ENCODE assay signal across 9 cellular contexts in the genomic region with DNA sequence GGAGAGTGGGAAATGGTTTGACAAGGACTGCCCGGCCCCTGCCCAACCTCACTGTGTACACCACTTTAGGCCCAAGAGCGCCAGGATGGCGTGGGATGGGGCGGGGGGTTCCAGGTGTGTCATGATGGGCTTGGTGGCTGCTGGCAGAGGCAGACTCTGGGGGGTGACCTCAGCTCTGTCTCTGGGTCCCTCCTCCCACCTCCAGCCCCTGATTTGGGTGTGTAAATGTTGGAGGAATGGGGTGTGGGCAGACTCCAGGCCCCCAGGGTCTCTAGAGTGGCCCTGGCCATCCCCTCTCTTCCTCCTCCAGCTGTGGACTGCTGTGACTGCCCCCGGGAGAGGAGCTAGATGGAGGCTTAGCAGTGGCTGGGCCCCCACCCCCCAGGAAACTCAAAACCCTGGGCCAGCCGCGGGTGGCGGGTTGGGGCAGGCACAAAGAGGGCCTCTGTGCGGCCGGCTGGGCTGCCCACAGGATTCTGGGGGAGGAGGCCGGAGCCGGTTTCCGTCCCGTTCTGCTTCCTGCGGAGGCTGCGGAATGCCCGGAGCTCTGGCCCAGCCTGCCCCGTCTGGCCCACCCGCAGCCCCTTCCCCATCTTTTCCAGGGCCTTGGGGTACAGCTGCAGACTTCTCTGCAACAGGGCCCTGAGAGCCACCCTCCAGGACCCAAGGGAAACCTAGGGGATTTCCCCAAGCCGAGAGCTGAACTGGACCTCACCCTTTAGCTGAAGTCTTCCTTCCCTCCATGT. TPM values are rescaled to one million over a fixed set of nuclear protein-coding genes. Genes with fewer than 3 reads are reported as not detected.
DNase-seq lines count a peak whose midpoint lies in the region; ATAC-seq and TF ChIP-seq lines count a peak whose summit lies in the region.
"Had no signal": no experiment of that assay in that cellular context is flagged by ENCODE, and none has a peak within 500 bp of the region (broad histone marks: within the 10 kb centered on the region; RNA-seq: fewer than 3 reads in every experiment).

No MANE protein-coding gene starts in this region.

- H3K4me3 Mint-ChIP-seq in activated naive CD8-positive, alpha-beta T cell treated with anti-CD3 and anti-CD28 coated beads, Interleukin-2, amount 10 ng/mL, durations not matched to agents 7 days and 5 days, result no peak overlapping the region
- no peak overlapping the region for H3K4me3 Mint-ChIP-seq in activated naive CD8-positive, alpha-beta T cell treated with anti-CD3 and anti-CD28 coated beads for 36 hours

- H3K27ac ChIP-seq in brain microvascular endothelial cell (peak overlapping the region; percentile 18), mesendoderm (ENCODE audit: low read depth, low read length) (peak overlapping the region; percentile 32), uterus (peak overlapping the region; percentile 55 to 63)

- no peak overlapping the region for H4K5ac ChIP-seq in mesendoderm (ENCODE audit: low read length)

- no peaks in the 10 kb centered on the region for H3K36me3 Mint-ChIP-seq in activated naive CD8-positive, alpha-beta T cell treated with anti-CD3 and anti-CD28 coated beads, Interleukin-2, amount 10 ng/mL, durations not matched to agents 7 days and 5 days
- H3K36me3 Mint-ChIP-seq in activated naive CD8-positive, alpha-beta T cell treated with anti-CD3 and anti-CD28 coated beads for 36 hours, result no peaks in the 10 kb centered on the region

- no peak overlapping the region for H2BK120ac ChIP-seq in mesendoderm (ENCODE audit: low read depth, low read length)

- peak overlapping the region; percentile 22 for H3K56ac ChIP-seq in mesendoderm (ENCODE audit: low read length)

- peak overlapping the region; percentile 30 for H3K18ac ChIP-seq in mesendoderm (ENCODE audit: low read length)

- peak overlapping the region; percentile 56 for H3K27ac Mint-ChIP-seq in activated naive CD8-positive, alpha-beta T cell treated with anti-CD3 and anti-CD28 coated beads, Interleukin-2, amount 10 ng/mL, durations not matched to agents 7 days and 5 days
- no peak overlapping the region for H3K27ac Mint-ChIP-seq in activated naive CD8-positive, alpha-beta T cell treated with anti-CD3 and anti-CD28 coated beads for 36 hours

- H3K4me1 ChIP-seq in mesendoderm (ENCODE audit: control insufficient read depth, low read depth, low read length), result peaks cover 32% of the 10 kb centered on the region
- H3K4me1 ChIP-seq in uterus, result peaks cover 0 to 40% of the 10 kb centered on the region in 2 donors

- H3K23ac ChIP-seq in mesendoderm (ENCODE audit: low read length), result no peak overlapping the region

- H3K79me2 ChIP-seq in mesendoderm (ENCODE audit: control insufficient read depth, insufficient read depth, low read length), result peaks cover 92% of the 10 kb centered on the region

- no peak overlapping the region for H2AK5ac ChIP-seq in mesendoderm (ENCODE audit: low read length)

- no peak overlapping the region for H3K4me3 ChIP-seq in brain microvascular endothelial cell (ENCODE audit: low read depth, low read length)
- H3K4me3 ChIP-seq in mesendoderm (ENCODE audit: low read length), result no peak overlapping the region
- H3K4me3 ChIP-seq in uterus, result no peak overlapping the region

- peaks cover 37% of the 10 kb centered on the region for H3K4me1 Mint-ChIP-seq in activated naive CD8-positive, alpha-beta T cell treated with anti-CD3 and anti-CD28 coated beads, Interleukin-2, amount 10 ng/mL, durations not matched to agents 7 days and 5 days
- H3K4me1 Mint-ChIP-seq in activated naive CD8-positive, alpha-beta T cell treated with anti-CD3 and anti-CD28 coated beads for 36 hours, result peaks cover 35% of the 10 kb centered on the region

- H3K9me3 Mint-ChIP-seq in activated naive CD8-positive, alpha-beta T cell treated with anti-CD3 and anti-CD28 coated beads, Interleukin-2, amount 10 ng/mL, durations not matched to agents 7 days and 5 days, result no peaks in the 10 kb centered on the region
- H3K9me3 Mint-ChIP-seq in activated naive CD8-positive, alpha-beta T cell treated with anti-CD3 and anti-CD28 coated beads for 36 hours, result no peaks in the 10 kb centered on the region
- H3K9me3 Mint-ChIP-seq: activated T-helper 2 cell treated with anti-CD3 and anti-CD28 coated beads, Interferon-gamma antibody, Interleukin-2, Interleukin-4, amounts not matched to agents 10 μg/mL and 5 μg/mL and 100 μg/mL, durations not matched to agents 14 hours and 24 hours and 36 hours had no signal

- H3K9ac ChIP-seq in mesendoderm (ENCODE audit: low read length), result peak overlapping the region; percentile 41

- no peak overlapping the region for H2BK5ac ChIP-seq in mesendoderm (ENCODE audit: low read length)

- H3K9me3 ChIP-seq in uterus, result no peaks in the 10 kb centered on the region

- H2BK15ac ChIP-seq in mesendoderm (replicated peaks; ENCODE audit: low read depth), result no peak overlapping the region

- no peak overlapping the region for H3K4me2 ChIP-seq in mesendoderm (ENCODE audit: low read length)

- H3K36me3 ChIP-seq in brain microvascular endothelial cell (replicated peaks) (no peaks in the 10 kb centered on the region), mesendoderm (ENCODE audit: control insufficient read depth, insufficient read depth, low read length) (no peaks in the 10 kb centered on the region), uterus (no peaks in the 10 kb centered on the region)

- no peaks in the 10 kb centered on the region for H3K27me3 Mint-ChIP-seq in activated naive CD8-positive, alpha-beta T cell treated with anti-CD3 and anti-CD28 coated beads, Interleukin-2, amount 10 ng/mL, durations not matched to agents 7 days and 5 days
- no peaks in the 10 kb centered on the region for H3K27me3 Mint-ChIP-seq in activated naive CD8-positive, alpha-beta T cell treated with anti-CD3 and anti-CD28 coated beads for 36 hours

- no peak for TF ChIP-seq POLR2A in uterus (IDR thresholded peaks at IDR 0.05)

- POLR2A ChIA-PET in activated naive CD8-positive, alpha-beta T cell treated with anti-CD3 and anti-CD28 coated beads, Interleukin-2, amount 10 ng/mL, durations not matched to agents 7 days and 5 days (lab: Charles Lee), result interaction anchor here (2.5 kb wide), 1 partner anchor 35 kb away, joined by 14 read pairs; no protein-coding TSS in a partner anchor

- ATAC-seq in activated naive CD8-positive, alpha-beta T cell treated with anti-CD3 and anti-CD28 coated beads, Interleukin-2, amount 10 ng/mL, durations not matched to agents 7 days and 5 days (ENCODE audit: low read depth), result no peak
- ATAC-seq in HG03378 (IDR thresholded peaks at IDR 0.05; ENCODE audit: unreplicated experiment), result no peak

- no peak overlapping the region for H4K8ac ChIP-seq in mesendoderm (ENCODE audit: low read depth, low read length)

- no peak overlapping the region for H3K4ac ChIP-seq in mesendoderm (ENCODE audit: low read depth, low read length)

- no peak for DNase-seq in activated naive CD8-positive, alpha-beta T cell treated with anti-CD3 and anti-CD28 coated beads, Interleukin-2, amount 10 ng/mL, durations not matched to agents 7 days and 5 days
- DNase-seq in activated naive CD8-positive, alpha-beta T cell treated with anti-CD3 and anti-CD28 coated beads for 36 hours, result no peak
- DNase-seq in brain microvascular endothelial cell, result no peak
- DNase-seq in mesendoderm, result no peak
- DNase-seq in uterus, result no peak
- DNase-seq in activated T-cell treated with anti-CD3 and anti-CD28 coated beads, Interleukin-2, amount 50 U/mL, for 1 hour, result no peak
- no peak for DNase-seq in activated naive CD4-positive, alpha-beta T cell treated with anti-CD3 and anti-CD28 coated beads, Interleukin-2, amount 50 U/mL, for 16 hours

- H3K27me3 ChIP-seq in brain microvascular endothelial cell (replicated peaks) (no peaks in the 10 kb centered on the region), mesendoderm (ENCODE audit: insufficient read depth, low read length, poor library complexity) (no peaks in the 10 kb centered on the region), uterus (no peaks in the 10 kb centered on the region)

- WGBS in mesendoderm (ENCODE audit: extremely low coverage, insufficient coverage, low lambda C conversion rate), result no CpG with 5 or more reads among the region's 20 CpGs

- in situ Hi-C loops in brain microvascular endothelial cell (cut with HindIII; ENCODE audit: low pct_ligation_motif_present, low sequenced_read_pairs), result no loop called here

- intact Hi-C loops in uterus (cut with DNase I; ENCODE audit: low total_unique reads), result no loop called here

- TF ChIP-seq CTCF in brain microvascular endothelial cell (IDR thresholded peaks at IDR 0.05; ENCODE audit: low read depth, low read length, missing control alignments), result no peak
- TF ChIP-seq CTCF in uterus (IDR thresholded peaks at IDR 0.05), result no peak

- H3K79me1 ChIP-seq in mesendoderm (ENCODE audit: low read length), result peaks cover 40% of the 10 kb centered on the region

RNA-seq across cellular contexts. Expression of gene CXXC5, which starts 23.1 kb away (rescaled TPM):
- total RNA-seq in activated naive CD8-positive, alpha-beta T cell treated with anti-CD3 and anti-CD28 coated beads, Interleukin-2, amount 10 ng/mL, durations not matched to agents 7 days and 5 days, result 1 to 10 TPM; 3.5 to 4.6 TPM
- 1 to 10 TPM; 1.3 to 2.0 TPM for total RNA-seq in activated naive CD8-positive, alpha-beta T cell treated with anti-CD3 and anti-CD28 coated beads for 36 hours
- polyA plus RNA-seq in mesendoderm (2013, experiment 1 of 2), result 90.1 TPM
- polyA plus RNA-seq in mesendoderm (2013, experiment 2 of 2), result 88.3 TPM
- 10 to 100 TPM in 3 of 4 donors, 1 to 10 TPM in 1; 3.3 to 51.3 (median 35.0) TPM for total RNA-seq in uterus
